Comparison of ENCODE assay signal across 9 cellular contexts in genomic region chr3:126213376-126214044, GRCh38. TPM values are rescaled to one million over a fixed set of nuclear protein-coding genes. Genes with fewer than 3 reads are reported as not detected.
DNase-seq lines count a peak whose midpoint lies in the region; ATAC-seq and TF ChIP-seq lines count a peak whose summit lies in the region.
"Had no signal": no experiment of that assay in that cellular context is flagged by ENCODE, and none has a peak within 500 bp of the region (broad histone marks: within the 10 kb centered on the region; RNA-seq: fewer than 3 reads in every experiment).

No MANE protein-coding gene starts in this region.

- H3K4me1 ChIP-seq in H9 (ENCODE audit: insufficient read depth, low read length) (no peaks in the 10 kb centered on the region; the same call in 1 of the 2 replicates), iPS-18a (ENCODE audit: control insufficient read depth, low read depth, low read length) (peaks cover 7% of the 10 kb centered on the region), rectal smooth muscle tissue (ENCODE audit: control insufficient read depth, insufficient read depth, low read length) (no peaks in the 10 kb centered on the region)

- no peaks in the 10 kb centered on the region for H4K20me1 ChIP-seq in H9 (ENCODE audit: control insufficient read depth, insufficient read depth, insufficient read length)

- no peak overlapping the region for H3K4ac ChIP-seq in H9 (ENCODE audit: low read depth, low read length)

- H3K4me1 Mint-ChIP-seq in H9: peaks cover 17 to 18% of the 10 kb centered on the region in 2 experiments

- ATAC-seq in GM18870 (IDR thresholded peaks at IDR 0.05; ENCODE audit: unreplicated experiment) (no peak), HG03378 (IDR thresholded peaks at IDR 0.05; ENCODE audit: unreplicated experiment) (no peak)

- no peak overlapping the region for H2BK15ac ChIP-seq in H9 (ENCODE audit: low read depth, low read length)

- peak; percentile 31 for DNase-seq in H9
- no peak for DNase-seq in brain microvascular endothelial cell
- DNase-seq in middle frontal gyrus (ENCODE audit: extremely low spot score, low spot score): no peak
- no peak for DNase-seq in NCI-H2227 (lab: John Stamatoyannopoulos, UW; ENCODE audit: unreplicated experiment)
- DNase-seq: cerebellar nuclear complex had no signal

- no peak overlapping the region for H2BK20ac ChIP-seq in H9 (ENCODE audit: low read depth, low read length, poor library complexity, severe bottlenecking)

- H3K18ac ChIP-seq in H9 (ENCODE audit: insufficient read length, low read depth, low read length): peak overlapping the region; percentile 0

- no peak overlapping the region for H3T11ph ChIP-seq in H9 (ENCODE audit: low read length)

- H3K14ac ChIP-seq in H9 (ENCODE audit: insufficient read depth, low read length): peak overlapping the region; percentile 36; the same call in 1 of the 2 replicates

- H3K27ac Mint-ChIP-seq in H9: peak overlapping the region in 1 of 3 experiments; percentile 34; a peak in 1 of 7 replicates

- H4K5ac ChIP-seq in H9 (ENCODE audit: insufficient read length, low read depth, low read length): no peak overlapping the region

- H3K27ac ChIP-seq in H9 (ENCODE audit: insufficient read length, low read depth, low read length): no peak overlapping the region
- no peak overlapping the region for H3K27ac ChIP-seq in brain microvascular endothelial cell
- H3K27ac ChIP-seq in iPS-18a (ENCODE audit: low read length): no peak overlapping the region
- no peak overlapping the region for H3K27ac ChIP-seq in rectal smooth muscle tissue (ENCODE audit: low read depth, low read length)

- peaks cover 2 to 3% of the 10 kb centered on the region in 2 experiments; a peak in 3 of 5 replicates for H3K9me3 Mint-ChIP-seq in H9

- H2BK12ac ChIP-seq in H9 (ENCODE audit: insufficient read length, low read depth, low read length): no peak overlapping the region

- H3K56ac ChIP-seq in H9 (ENCODE audit: insufficient read length, low read depth, low read length): no peak overlapping the region

- no CpG with 5 or more reads among the region's 50 CpGs for WGBS in H9 (ENCODE audit: extremely low coverage, insufficient read length, low lambda C conversion rate)

- H4K91ac ChIP-seq in H9 (ENCODE audit: insufficient read length, low read depth, low read length): no peak overlapping the region

- in situ Hi-C loops in brain microvascular endothelial cell (cut with HindIII; ENCODE audit: low pct_ligation_motif_present, low sequenced_read_pairs): no loop called here

- H3K79me2 ChIP-seq in H9 (ENCODE audit: insufficient read depth, low read length): no peaks in the 10 kb centered on the region

- no peaks in the 10 kb centered on the region for H3K36me3 ChIP-seq in brain microvascular endothelial cell (replicated peaks)
- H3K36me3 ChIP-seq in iPS-18a (ENCODE audit: control insufficient read depth, low read depth, low read length): no peaks in the 10 kb centered on the region
- no peaks in the 10 kb centered on the region for H3K36me3 ChIP-seq in rectal smooth muscle tissue (ENCODE audit: control insufficient read depth, insufficient read depth, low read length)

- no peak overlapping the region for H3K23ac ChIP-seq in H9 (ENCODE audit: insufficient read length, low read depth, low read length)

- H3K9ac ChIP-seq in H9 (ENCODE audit: extremely low read depth, insufficient read length, low read length) (no peak overlapping the region), iPS-18a (ENCODE audit: low read length) (peak overlapping the region; percentile 72), rectal smooth muscle tissue (ENCODE audit: low read length) (no peak overlapping the region)

- TF ChIP-seq CTCF in H9 (conservative IDR thresholded peaks at IDR 0.05): no peak
- TF ChIP-seq CTCF in brain microvascular endothelial cell (IDR thresholded peaks at IDR 0.05; ENCODE audit: low read depth, low read length, missing control alignments): no peak

- H3K23me2 ChIP-seq in H9 (ENCODE audit: insufficient read length, low read depth, low read length, poor library complexity, severe bottlenecking): peaks cover 8% of the 10 kb centered on the region

- peaks cover 0 to 3% (median 0%) of the 10 kb centered on the region in 3 experiments; a peak in 2 of 7 replicates for H3K36me3 Mint-ChIP-seq in H9 (ENCODE audit: insufficient read depth in 1 of 3, low read depth in 3 of 3)

- H4K8ac ChIP-seq in H9 (replicated peaks; ENCODE audit: insufficient read length, low read depth, low read length): no peak overlapping the region

- no peaks in the 10 kb centered on the region for H3K79me1 ChIP-seq in H9 (ENCODE audit: insufficient read depth, low read depth, low read length, poor library complexity, severe bottlenecking)

- no peak overlapping the region for H2BK120ac ChIP-seq in H9 (ENCODE audit: low read depth, low read length, poor library complexity, severe bottlenecking)

- H3K27me3 Mint-ChIP-seq in H9 (ENCODE audit: low read depth): peaks cover 66% of the 10 kb centered on the region

- no peak overlapping the region for H2AK5ac ChIP-seq in H9 (ENCODE audit: insufficient read length, low read length)

- H3K4me3 ChIP-seq in brain microvascular endothelial cell (ENCODE audit: low read depth, low read length) (peak overlapping the region; percentile 53), iPS-18a (ENCODE audit: low read length) (peak overlapping the region; percentile 65), rectal smooth muscle tissue (ENCODE audit: low read length) (peak overlapping the region; percentile 69)

- H3K9me3 ChIP-seq in H9 (ENCODE audit: control insufficient read depth, low read depth, low read length) (no peaks in the 10 kb centered on the region), iPS-18a (ENCODE audit: control insufficient read depth, low read depth, low read length) (no peaks in the 10 kb centered on the region)

- H2AFZ ChIP-seq in H9 (ENCODE audit: low read length): no peak overlapping the region

- H2BK5ac ChIP-seq in H9 (ENCODE audit: insufficient read length, low read length): no peak overlapping the region

- H3K4me2 ChIP-seq in H9 (ENCODE audit: insufficient read depth, insufficient read length, low read length): peak overlapping the region; percentile 59

- peak overlapping the region; percentile 62 to 73 for H3K4me3 Mint-ChIP-seq in H9

- H3K27me3 ChIP-seq in H9 (ENCODE audit: insufficient read depth, low read length): no peaks in the 10 kb centered on the region; the same call in 1 of the 2 replicates
- no peaks in the 10 kb centered on the region for H3K27me3 ChIP-seq in brain microvascular endothelial cell (replicated peaks)
- peaks cover 19% of the 10 kb centered on the region for H3K27me3 ChIP-seq in iPS-18a (ENCODE audit: control insufficient read depth, insufficient read depth, low read length)
- H3K27me3 ChIP-seq in rectal smooth muscle tissue (ENCODE audit: control insufficient read depth, insufficient read depth, low read length): peaks cover 4% of the 10 kb centered on the region

RNA-seq across cellular contexts. Expression of gene ALDH1L1, which starts 33.1 kb away (rescaled TPM):
- total RNA-seq in H9 (2021): 0.68 and 0.90 TPM in 2 replicates
